In the genomic region with DNA sequence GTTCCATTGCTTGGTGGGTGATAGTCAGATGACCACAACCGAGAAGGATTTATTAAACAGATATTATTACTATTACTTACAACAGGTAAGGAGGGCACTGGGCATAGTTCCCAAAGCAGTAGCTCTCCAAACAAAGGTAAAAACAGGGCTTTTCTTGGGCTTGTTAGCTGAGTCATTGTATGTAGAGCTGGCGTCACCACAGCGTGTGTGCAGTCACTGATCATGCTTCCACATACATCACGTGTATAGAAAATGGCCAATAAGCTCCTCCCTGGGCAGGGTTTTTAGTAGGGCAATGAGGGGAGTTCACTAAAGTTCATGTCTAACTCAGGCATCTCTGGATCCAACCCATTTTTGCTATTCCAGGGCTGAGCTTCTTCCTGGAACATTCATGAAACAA, we compare ENCODE assay signal across 29 cellular contexts. TPM values are rescaled to one million over a fixed set of nuclear protein-coding genes. Genes with fewer than 3 reads are reported as not detected.
"Had no signal": no experiment of that assay in that cellular context is flagged by ENCODE, and none has a peak within 500 bp of the region (broad histone marks: within the 10 kb centered on the region; RNA-seq: fewer than 3 reads in every experiment).

No MANE protein-coding gene starts in this region.

- H3K4me1 ChIP-seq: testis, upper lobe of right lung, uterus, vagina had no signal

- H3K27me3 ChIP-seq: stomach, suprapubic skin, testis, thyroid gland, tibial artery, tibial nerve, transverse colon, upper lobe of left lung, upper lobe of right lung, uterus, vagina had no signal

- H3K36me3 ChIP-seq: stomach, suprapubic skin, thoracic aorta, thyroid gland, tibial artery, tibial nerve, transverse colon, upper lobe of left lung, upper lobe of right lung, uterus, vagina had no signal

- ATAC-seq: stimulated activated effector memory CD8-positive, alpha-beta T cell treated with anti-CD3 and anti-CD28 coated beads, Interleukin-12 subunit alpha, Interleukin-12 subunit beta, amount 100 ng/mL, for 72 hours; stimulated activated memory B cell treated with anti-CD40 and anti-IgM and Interleukin-4, amounts not matched to agents 10 μg/mL and 1 μg/mL and 100 μg/mL, for 72 hours; stimulated activated naive B cell treated with anti-CD40 and anti-IgM and Interleukin-4, amounts not matched to agents 10 μg/mL and 1 μg/mL and 100 μg/mL, for 72 hours; stimulated activated naive CD8-positive, alpha-beta T cell treated with anti-CD3 and anti-CD28 coated beads, Interleukin-15, amount 100 ng/mL, for 72 hours; stimulated activated naive CD8-positive, alpha-beta T cell treated with anti-CD3 and anti-CD28 coated beads, Interleukin-15, Interleukin-2, amounts not matched to agents 100 U/mL and 50 U/mL, for 24 hours; upper lobe of right lung had no signal

- H3K9me3 ChIP-seq: stomach, suprapubic skin, testis, thoracic aorta, thyroid gland, tibial artery, tibial nerve, transverse colon, upper lobe of left lung, upper lobe of right lung, uterus, vagina had no signal

- H3K4me3 ChIP-seq: stomach, suprapubic skin, testis, thoracic aorta, thyroid gland, tibial artery, tibial nerve, transverse colon, upper lobe of left lung, upper lobe of right lung, uterus, vagina had no signal

- H3K27ac ChIP-seq: stomach, suprapubic skin, testis, thyroid gland, tibial artery, tibial nerve, transverse colon, upper lobe of left lung, upper lobe of right lung, uterus, vagina had no signal

- FAIRE-seq: urothelium cell line had no signal

- DNase-seq: stimulated activated CD4-positive, alpha-beta T cell treated with anti-CD3 and anti-CD28 coated beads, Interleukin-2, amount 100 ng/mL, for 48 hours; stimulated activated CD4-positive, alpha-beta T cell treated with anti-CD3 and anti-CD28 coated beads, Interleukin-4, amount 100 ng/mL, for 1 hour; stimulated activated CD4-positive, alpha-beta T cell treated with anti-CD3 and anti-CD28 coated beads, Interleukin-4, amount 100 ng/mL, for 24 hours; stimulated activated CD4-positive, alpha-beta T cell treated with anti-CD3 and anti-CD28 coated beads, Interleukin-4, amount 100 ng/mL, for 4 hours; stimulated activated CD8-positive, alpha-beta memory T cell treated with anti-CD3 and anti-CD28 coated beads, Interleukin-4, amount 100 ng/mL, for 48 hours; stimulated activated naive B cell treated with anti-CD40 and anti-IgM and Interleukin-4, amounts not matched to agents 10 μg/mL and 1 μg/mL and 100 μg/mL, for 72 hours; stimulated activated naive CD4-positive, alpha-beta T cell; stimulated activated naive CD4-positive, alpha-beta T cell treated with Interleukin-2 at 50 U/mL for 16 hours; stimulated activated naive CD8-positive, alpha-beta T cell treated with anti-CD3 and anti-CD28 coated beads, Interleukin-15, amount 100 ng/mL, for 72 hours; stimulated activated naive CD8-positive, alpha-beta T cell treated with anti-CD3 and anti-CD28 coated beads, Interleukin-15, Interleukin-2, amounts not matched to agents 100 U/mL and 50 U/mL, for 24 hours; stomach; substantia nigra; testis; thyroid gland; tibial artery; transverse colon; trophoblast cell; upper lobe of left lung; upper lobe of right lung; uterus had no signal

RNA-seq across cellular contexts. Expression of a gene that starts 5.8 kb away (rescaled TPM):
- total RNA-seq: temporal lobe, transverse colon, upper lobe of right lung, ureter, vagina had no signal
